ENCODE assay signal across 27 cellular contexts in the genomic region with DNA sequence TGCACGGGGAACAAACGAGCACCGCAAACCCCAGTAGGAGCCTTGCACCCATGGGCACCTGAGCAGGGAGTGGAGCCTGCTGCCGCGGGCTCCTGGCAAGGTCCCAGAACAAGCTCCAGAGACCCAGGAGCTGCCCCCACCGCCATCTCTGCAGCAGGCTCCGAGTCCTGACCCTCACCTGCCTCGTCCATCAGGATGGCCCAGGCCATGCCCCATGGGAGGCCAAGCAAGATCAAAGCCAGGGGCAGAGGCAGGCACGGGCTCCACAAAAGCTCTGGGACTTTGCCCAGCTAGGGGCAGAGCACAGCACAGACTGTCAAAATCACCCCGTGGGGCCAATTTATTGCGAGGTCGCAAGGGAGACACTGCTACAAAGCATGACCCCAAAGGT. TPM values are rescaled to one million over a fixed set of nuclear protein-coding genes. Genes with fewer than 3 reads are reported as not detected.
A peak's percentile ranks its signal among the peaks of the same experiment; 100 is the strongest.
DNase-seq lines count a peak whose midpoint lies in the region; ATAC-seq, FAIRE-seq and TF ChIP-seq lines count a peak whose summit lies in the region.
"Had no signal": no experiment of that assay in that cellular context is flagged by ENCODE, and none has a peak within 500 bp of the region (broad histone marks: within the 10 kb centered on the region; RNA-seq: fewer than 3 reads in every experiment).

No MANE protein-coding gene starts in this region.

- H3K4me3 ChIP-seq in HepG2 (replicated peaks in 1 of 3; ENCODE audit: insufficient read depth in 1 of 3, low read depth in 2 of 3, low read length in 3 of 3) (no peak overlapping the region), right lobe of liver (no peak overlapping the region), aorta (ENCODE audit: low read length in 2 of 2) (no peak overlapping the region)
- H3K4me3 ChIP-seq: coronary artery, heart right ventricle had no signal

- TF ChIP-seq POLR2A in HepG2 (IDR thresholded peaks at IDR 0.05; ENCODE audit: insufficient read depth in 1 of 2, low read depth in 2 of 2, low read length in 2 of 2) (no peak), right lobe of liver (IDR thresholded peaks at IDR 0.05) (no peak), GM18505 (IDR thresholded peaks at IDR 0.05; ENCODE audit: borderline replicate concordance, extremely low read depth, insufficient read depth, insufficient read length) (no peak)

- DNase-seq in HepG2 (ENCODE audit: low spot score) (no peak), right lobe of liver (no peak), chondrocyte (ENCODE audit: low spot score) (peak; percentile 81), mucosa of gallbladder (ENCODE audit: low spot score) (peak; percentile 8), aorta (peak; percentile 34 to 63)
- DNase-seq: anterior cingulate cortex; effector memory CD4-positive, alpha-beta T cell; erythroblast; foreskin keratinocyte; heart right ventricle; Karpas-422; mesendoderm; naive B cell; NCI-H1436 treated with DMSO at 0.1 percent for 48 hours; NCI-H2107; NCI-H446; NCI-H774; retina; stimulated activated CD4-positive, alpha-beta T cell treated with anti-CD3 and anti-CD28 coated beads, Interleukin-4, amount 100 ng/mL, for 1 hour had no signal

- H3K9me3 ChIP-seq in HepG2 (ENCODE audit: low read length) (no peaks in the 10 kb centered on the region), right lobe of liver (no peaks in the 10 kb centered on the region), aorta (ENCODE audit: control insufficient read depth, low read length) (no peaks in the 10 kb centered on the region)

- H3K27me3 Mint-ChIP-seq in chondrocyte (ENCODE audit: low read depth): no peaks in the 10 kb centered on the region
- H3K27me3 Mint-ChIP-seq: activated naive CD4-positive, alpha-beta T cell treated with anti-CD3 and anti-CD28 coated beads, Interleukin-2, amount 50 U/mL, for 24 hours; naive B cell; stimulated activated memory B cell treated with anti-CD40 and anti-IgM and Interleukin-4, amounts not matched to agents 10 μg/mL and 1 μg/mL and 100 μg/mL, for 72 hours had no signal

- H3K27me3 ChIP-seq in HepG2 (ENCODE audit: control insufficient read depth in 1 of 2, insufficient read depth in 2 of 2, low read length in 2 of 2) (no peaks in the 10 kb centered on the region), right lobe of liver (no peaks in the 10 kb centered on the region), aorta (ENCODE audit: control insufficient read depth in 1 of 2, insufficient read depth in 2 of 2, low read length in 1 of 2) (no peaks in the 10 kb centered on the region)
- H3K27me3 ChIP-seq: heart right ventricle had no signal

- H2AFZ ChIP-seq in HepG2 (ENCODE audit: low read length): no peak overlapping the region

- POLR2A ChIA-PET in HepG2 (lab: Yijun Ruan, JAX): no interaction called here

- CTCF ChIA-PET in HepG2 (lab: Yijun Ruan, JAX; ENCODE audit: low intra/inter-chr PET ratio, low total read pairs): no interaction called here

- no peak overlapping the region for H3K4me2 ChIP-seq in HepG2 (ENCODE audit: low read depth, low read length)

- ATAC-seq in HepG2 (peak; percentile 21; the same call in 2 of the 3 replicates), right lobe of liver (no peak), aorta (ENCODE audit: low FRiP score) (no peak), GM18505 (IDR thresholded peaks at IDR 0.05; ENCODE audit: unreplicated experiment) (no peak), HG03354 (IDR thresholded peaks at IDR 0.05; ENCODE audit: poor library complexity, severe bottlenecking, unreplicated experiment) (no peak)
- ATAC-seq: foreskin keratinocyte; left colon; stimulated activated memory B cell treated with anti-CD40 and anti-IgM and Interleukin-4, amounts not matched to agents 10 μg/mL and 1 μg/mL and 100 μg/mL, for 72 hours had no signal

- no peaks in the 10 kb centered on the region for H3K79me2 ChIP-seq in HepG2 (ENCODE audit: insufficient read depth, low read length)

- intact Hi-C loops in HepG2 (cut with micrococcal nuclease; ENCODE audit: unreplicated experiment) (no loop called here), right lobe of liver (cut with DNase I) (no loop called here), aorta (cut with DNase I) (no loop called here)

- in situ Hi-C loops in HepG2 (cut with HindIII; ENCODE audit: extremely low pct_ligation_motif_present, low pct_unique_long_range_greater_than_20kb): no loop called here

- no peak overlapping the region for H3K27ac Mint-ChIP-seq in chondrocyte (ENCODE audit: unreplicated experiment)
- H3K27ac Mint-ChIP-seq: activated naive CD4-positive, alpha-beta T cell treated with anti-CD3 and anti-CD28 coated beads, Interleukin-2, amount 50 U/mL, for 24 hours; stimulated activated memory B cell treated with anti-CD40 and anti-IgM and Interleukin-4, amounts not matched to agents 10 μg/mL and 1 μg/mL and 100 μg/mL, for 72 hours; T-helper 1 cell treated with Interleukin-12 subunit alpha and Interleukin-12 subunit beta and Interleukin-4 antibody, amounts not matched to agents 30 μg/mL and 1 μg/mL, for 36 hours had no signal

- no peak overlapping the region for H3K4me3 Mint-ChIP-seq in chondrocyte (ENCODE audit: unreplicated experiment)
- H3K4me3 Mint-ChIP-seq: activated naive CD4-positive, alpha-beta T cell treated with anti-CD3 and anti-CD28 coated beads, Interleukin-2, amount 50 U/mL, for 24 hours; naive B cell; stimulated activated memory B cell treated with anti-CD40 and anti-IgM and Interleukin-4, amounts not matched to agents 10 μg/mL and 1 μg/mL and 100 μg/mL, for 72 hours; T-helper 1 cell treated with Interleukin-12 subunit alpha and Interleukin-12 subunit beta and Interleukin-4 antibody, amounts not matched to agents 30 μg/mL and 1 μg/mL, for 36 hours had no signal

- no peak for FAIRE-seq in HepG2 (lab: Jason Lieb, UNC)
- FAIRE-seq: TTC549 had no signal

- no peak overlapping the region for H3K27ac ChIP-seq in HepG2 (ENCODE audit: extremely low read length, insufficient read depth, low read length)
- H3K27ac ChIP-seq in right lobe of liver: no peak overlapping the region
- no peak overlapping the region for H3K27ac ChIP-seq in aorta (ENCODE audit: low read depth in 1 of 2, low read length in 2 of 2)
- H3K27ac ChIP-seq: coronary artery, foreskin keratinocyte, heart right ventricle had no signal

- TF ChIP-seq RAD21 in HepG2 (CRISPR knock-in tag; IDR thresholded peaks at IDR 0.05): no peak

- TF ChIP-seq EP300 in HepG2 (IDR thresholded peaks at IDR 0.05; ENCODE audit: low read depth in 2 of 2, low read length in 2 of 2) (no peak), HepG2 (CRISPR knock-in tag; IDR thresholded peaks at IDR 0.05; ENCODE audit: borderline replicate concordance) (no peak)

- H3K36me3 ChIP-seq in HepG2 (replicated peaks in 1 of 2; ENCODE audit: control insufficient read depth in 1 of 2, insufficient read depth in 2 of 2, low read length in 2 of 2): peaks cover 0 to 1% of the 10 kb centered on the region in 2 experiments; a peak in 1 of 5 replicates
- H3K36me3 ChIP-seq in right lobe of liver: no peaks in the 10 kb centered on the region
- no peaks in the 10 kb centered on the region for H3K36me3 ChIP-seq in aorta (ENCODE audit: control insufficient read depth in 1 of 2, insufficient read depth in 2 of 2, low read length in 1 of 2)
- H3K36me3 ChIP-seq: heart right ventricle had no signal

- no peaks in the 10 kb centered on the region for H3K4me1 ChIP-seq in HepG2 (ENCODE audit: insufficient read depth, low read length)
- H3K4me1 ChIP-seq in right lobe of liver: no peaks in the 10 kb centered on the region
- H3K4me1 ChIP-seq in aorta (ENCODE audit: control insufficient read depth in 1 of 2, insufficient read depth in 2 of 2, low read length in 2 of 2): no peaks in the 10 kb centered on the region
- H3K4me1 ChIP-seq: foreskin keratinocyte, heart right ventricle had no signal

- no TSS peak for BruUV-seq in HepG2 (replicated peaks; lab: Mats Ljungman, UMichigan)

- peaks cover 3% of the 10 kb centered on the region for H3K36me3 Mint-ChIP-seq in chondrocyte (ENCODE audit: low read depth)

- H4K20me1 ChIP-seq in HepG2 (ENCODE audit: insufficient read depth, low read length): no peaks in the 10 kb centered on the region

- WGBS in HepG2 (ENCODE audit: low lambda C conversion rate): 87% methylated on average over 12 of the region's 12 CpGs
- WGBS in right lobe of liver (ENCODE audit: insufficient coverage, low coverage, low lambda C conversion rate, missing lambda C conversion rate): 40% methylated on average over 2 of the region's 12 CpGs
- 81 to 84% methylated on average over 12 of the region's 12 CpGs for WGBS in aorta, 2 donors

- H3K9me3 Mint-ChIP-seq in chondrocyte (ENCODE audit: low read depth): peaks cover 14% of the 10 kb centered on the region

- TF ChIP-seq CTCF in HepG2 (CRISPR knock-in tag; IDR thresholded peaks at IDR 0.05): no peak
- TF ChIP-seq CTCF in right lobe of liver (IDR thresholded peaks at IDR 0.05): no peak
- no peak for TF ChIP-seq CTCF in chondrocyte (IDR thresholded peaks at IDR 0.05)

- no peak overlapping the region for H3K9ac ChIP-seq in HepG2 (ENCODE audit: insufficient read depth, low read depth, low read length)

- H3K4me1 Mint-ChIP-seq in chondrocyte (ENCODE audit: low read depth): no peaks in the 10 kb centered on the region
- H3K4me1 Mint-ChIP-seq: activated naive CD4-positive, alpha-beta T cell treated with anti-CD3 and anti-CD28 coated beads, Interleukin-2, amount 50 U/mL, for 24 hours; naive B cell; stimulated activated memory B cell treated with anti-CD40 and anti-IgM and Interleukin-4, amounts not matched to agents 10 μg/mL and 1 μg/mL and 100 μg/mL, for 72 hours had no signal

RNA-seq across cellular contexts. Expression of a gene that starts 43.6 kb away (rescaled TPM):
- total RNA-seq in HepG2 (2016; rRNA removed; fragmentation: Illumina TruSeq; extraction: Trizol) (2.1 and 5.5 TPM in 2 replicates), right lobe of liver (10 to 100 TPM; 20.7 to 44.5 (median 27.8) TPM), chondrocyte (261 to 354 TPM (median 264 TPM) in 3 replicates), mucosa of gallbladder (65.7 TPM), aorta (10 to 100 TPM; 32.3 to 62.6 TPM)
- total RNA-seq in HepG2 (2016; cell fraction: cytosol; rRNA removed; fragmentation: Illumina TruSeq; extraction: Trizol; ENCODE audit: low read depth): 0.91 and 1.6 TPM in 2 replicates
- total RNA-seq in HepG2 (2016; cell fraction: insoluble cytoplasmic fraction; rRNA removed; fragmentation: Illumina TruSeq; extraction: Trizol): 1.8 and 5.2 TPM in 2 replicates
- 1.9 and 2.0 TPM in 2 replicates for total RNA-seq in HepG2 (2016; cell fraction: membrane; rRNA removed; fragmentation: Illumina TruSeq; extraction: Trizol)
- 5.4 and 7.0 TPM in 2 replicates for total RNA-seq in HepG2 (2016; cell fraction: nucleus; rRNA removed; fragmentation: Illumina TruSeq; extraction: Trizol)
- polyA plus RNA-seq in HepG2 (2011; rRNA removed) (4.0 and 4.8 TPM in 2 replicates), aorta (10 to 100 TPM; 28.0 to 66.8 TPM)
- polyA plus RNA-seq in HepG2 (2011; cell fraction: cytosol; rRNA removed): 2.4 and 5.8 TPM in 2 replicates
- 6.0 and 8.9 TPM in 2 replicates for polyA plus RNA-seq in HepG2 (2011; cell fraction: nucleus; rRNA removed)
- 1.1 and 2.2 TPM in 2 replicates for polyA plus RNA-seq in HepG2 (2012)
- 1.3 and 1.7 TPM in 2 replicates for polyA plus RNA-seq in HepG2 (2016; cell fraction: cytosol; fragmentation: Illumina TruSeq; extraction: Trizol; ENCODE audit: low read depth)
- polyA plus RNA-seq in HepG2 (2016; cell fraction: insoluble cytoplasmic fraction; fragmentation: Illumina TruSeq; extraction: Trizol; ENCODE audit: low read depth): 3.2 and 3.7 TPM in 2 replicates
- polyA plus RNA-seq in HepG2 (2016; cell fraction: membrane; fragmentation: Illumina TruSeq; extraction: Trizol; ENCODE audit: low read depth): 2.1 and 3.5 TPM in 2 replicates
- polyA plus RNA-seq in HepG2 (2016; cell fraction: nucleus; fragmentation: Illumina TruSeq; extraction: Trizol; ENCODE audit: insufficient read depth, low read depth): 12.8 and 13.1 TPM in 2 replicates
- polyA minus RNA-seq in HepG2 (2011; rRNA and poly(A)+ RNA removed; ENCODE audit: low replicate concordance): 9.2 and 40.8 TPM in 2 replicates
- polyA minus RNA-seq in HepG2 (2011; cell fraction: cytosol; rRNA and poly(A)+ RNA removed): 7.8 and 8.3 TPM in 2 replicates
- polyA minus RNA-seq in HepG2 (2011; cell fraction: nucleus; rRNA and poly(A)+ RNA removed): 2.1 and 4.8 TPM in 2 replicates

Comparison
In these comparisons a context has a peak if more than half of its experiments do, and no peak if none do; other contexts are left out.
1. DNase-seq: peak in chondrocyte (single experiment), mucosa of gallbladder (single experiment) and aorta (2 of 2); none in HepG2 (single experiment) and right lobe of liver (0 of 3).